In genomic region chr6:153000243-153000642, GRCh38 we compare ENCODE assay signal across 1 cellular context.
TF ChIP-seq lines count a peak whose summit lies in the region.

No MANE protein-coding gene starts in this region.

TF ChIP-seq in HepG2, 621 proteins besides CTCF, POLR2A, EP300 and RAD21 (continued from another document):
- TF ChIP-seq SMARCC2 (IDR thresholded peaks at IDR 0.05) (no peak), ZNF883 (CRISPR knock-in tag; IDR thresholded peaks at IDR 0.05; ENCODE audit: not compliant biosample characterization) (no peak), ZNF10 (CRISPR knock-in tag; IDR thresholded peaks at IDR 0.05; ENCODE audit: borderline replicate concordance, low read depth) (no peak), FOXM1 (CRISPR knock-in tag; IDR thresholded peaks at IDR 0.05) (no peak), LBX2 (CRISPR knock-in tag; IDR thresholded peaks at IDR 0.05; ENCODE audit: borderline replicate concordance) (no peak), ZXDC (CRISPR knock-in tag; IDR thresholded peaks at IDR 0.05) (no peak)
